ENCODE assay signal across 1 cellular context in genomic region chr14:103333754-103334643, GRCh38.
TF ChIP-seq lines count a peak whose summit lies in the region.

TSS of gene EIF5 (plus strand) at chr14:103334237. CDS start at chr14:103335861, 1,624 bp downstream.

TF ChIP-seq in HepG2, 621 proteins besides CTCF, POLR2A, EP300 and RAD21 (continued from another document and continues in another):
- TF ChIP-seq BCLAF1 (IDR thresholded peaks at IDR 0.05): no peak
- no peak for TF ChIP-seq LCORL (IDR thresholded peaks at IDR 0.05)
- TF ChIP-seq LCORL (CRISPR knock-in tag; IDR thresholded peaks at IDR 0.05): 0 out of 2 replicates have a peak, but pooled peaks have one; percentile 31
- peak; percentile 72; the same call in 1 of the 2 replicates for TF ChIP-seq HIVEP1 (CRISPR knock-in tag; IDR thresholded peaks at IDR 0.05)
- peak; percentile 63; the same call in 1 of the 2 replicates for TF ChIP-seq ZNF879 (CRISPR knock-in tag; IDR thresholded peaks at IDR 0.05)
- no peak for TF ChIP-seq SRSF4 (IDR thresholded peaks at IDR 0.05; ENCODE audit: low read depth, low read length, poor library complexity, severe bottlenecking)
- TF ChIP-seq MBD4 (IDR thresholded peaks at IDR 0.05; ENCODE audit: borderline replicate concordance, low read length): no peak
- no peak for TF ChIP-seq MLX (CRISPR knock-in tag; IDR thresholded peaks at IDR 0.05)
- TF ChIP-seq ZNF34 (CRISPR knock-in tag; IDR thresholded peaks at IDR 0.05; ENCODE audit: borderline replicate concordance): peak; percentile 29; the same call in 1 of the 2 replicates
- TF ChIP-seq ETS1 (CRISPR knock-in tag; IDR thresholded peaks at IDR 0.05): peak; percentile 81; the same call in 1 of the 2 replicates
- peak; percentile 92; the same call in 1 of the 2 replicates for TF ChIP-seq ZNF329 (CRISPR knock-in tag; IDR thresholded peaks at IDR 0.05; ENCODE audit: low read depth)
- TF ChIP-seq KLF9 (CRISPR knock-in tag; IDR thresholded peaks at IDR 0.05; ENCODE audit: low read depth): no peak
- TF ChIP-seq ZNF674 (CRISPR knock-in tag; IDR thresholded peaks at IDR 0.05; ENCODE audit: low read depth): no peak
- no peak for TF ChIP-seq ZNF546 (CRISPR knock-in tag; conservative IDR thresholded peaks at IDR 0.05)
- no peak for TF ChIP-seq ZNF207 (IDR thresholded peaks at IDR 0.05; ENCODE audit: borderline replicate concordance)
- TF ChIP-seq ZFP37 (CRISPR knock-in tag; IDR thresholded peaks at IDR 0.05; ENCODE audit: borderline replicate concordance): no peak
- no peak for TF ChIP-seq ZNF17 (CRISPR knock-in tag; IDR thresholded peaks at IDR 0.05)
- TF ChIP-seq E2F1 (CRISPR knock-in tag; IDR thresholded peaks at IDR 0.05): peak; percentile 69; the same call in 1 of the 2 replicates
- peak; percentile 26 for TF ChIP-seq ZNF749 (CRISPR knock-in tag; IDR thresholded peaks at IDR 0.05; ENCODE audit: borderline replicate concordance)
- peak; percentile 76; the same call in 1 of the 2 replicates for TF ChIP-seq ZNF839 (CRISPR knock-in tag; IDR thresholded peaks at IDR 0.05; ENCODE audit: borderline replicate concordance)
- TF ChIP-seq ZC3H4 (CRISPR knock-in tag; IDR thresholded peaks at IDR 0.05; ENCODE audit: borderline replicate concordance): no peak; the same call in none of the 2 replicates
- TF ChIP-seq ZNF136 (CRISPR knock-in tag; IDR thresholded peaks at IDR 0.05; ENCODE audit: low read depth): 0 out of 2 replicates have a peak, but pooled peaks have one; percentile 13
- peak; percentile 96 for TF ChIP-seq ZBTB2 (CRISPR knock-in tag; IDR thresholded peaks at IDR 0.05; ENCODE audit: low read depth)
- TF ChIP-seq ZNF251 (CRISPR knock-in tag; IDR thresholded peaks at IDR 0.05): no peak
- TF ChIP-seq ESRRA (CRISPR knock-in tag; IDR thresholded peaks at IDR 0.05; ENCODE audit: low read depth): no peak
- TF ChIP-seq ZNF282 (IDR thresholded peaks at IDR 0.05; ENCODE audit: partially characterized antibody): no peak
- no peak for TF ChIP-seq DMTF1 (CRISPR knock-in tag; IDR thresholded peaks at IDR 0.05)
- TF ChIP-seq MEIS1 (CRISPR knock-in tag; IDR thresholded peaks at IDR 0.05; ENCODE audit: borderline replicate concordance): 0 out of 2 replicates have a peak, but pooled peaks have one; percentile 69
- TF ChIP-seq ZNF503 (CRISPR knock-in tag; IDR thresholded peaks at IDR 0.05): 0 out of 2 replicates have a peak, but pooled peaks have one; percentile 19
- peak; percentile 52; the same call in 1 of the 2 replicates for TF ChIP-seq ZBTB10 (CRISPR knock-in tag; IDR thresholded peaks at IDR 0.05; ENCODE audit: borderline replicate concordance)
- TF ChIP-seq ELF1 (CRISPR knock-in tag; IDR thresholded peaks at IDR 0.05): peak; percentile 91
- TF ChIP-seq ARHGAP35 (CRISPR knock-in tag; IDR thresholded peaks at IDR 0.05; ENCODE audit: borderline replicate concordance): no peak
- peak; percentile 79 for TF ChIP-seq GFI1 (CRISPR knock-in tag; IDR thresholded peaks at IDR 0.05; ENCODE audit: borderline replicate concordance)
- no peak for TF ChIP-seq SOX13 (IDR thresholded peaks at IDR 0.05)
- peak in 1 of 2 experiments; percentile 62; a peak in 1 of 4 replicates for TF ChIP-seq SOX13 (CRISPR knock-in tag; conservative IDR thresholded peaks at IDR 0.05 in 1 of 2, IDR thresholded peaks at IDR 0.05 in 1 of 2)
- TF ChIP-seq NCOA1 (CRISPR knock-in tag; IDR thresholded peaks at IDR 0.05): no peak
- TF ChIP-seq RNF2 (conservative IDR thresholded peaks at IDR 0.05; ENCODE audit: low read depth): 0 out of 2 replicates have a peak, but pooled peaks have one; percentile 21
- TF ChIP-seq PAXIP1 (CRISPR knock-in tag; conservative IDR thresholded peaks at IDR 0.05): peak; percentile 67; the same call in 1 of the 2 replicates
